ENCODE assay signal across 1 cellular context in genomic region chr6:105211831-105212230, GRCh38.
TF ChIP-seq lines count a peak whose summit lies in the region.

No MANE protein-coding gene starts in this region.

TF ChIP-seq in IMR-90, 13 proteins besides CTCF, POLR2A, EP300 and RAD21:
- no peak for TF ChIP-seq NFE2L2 (IDR thresholded peaks at IDR 0.05; ENCODE audit: low read depth, low read length)
- no peak for TF ChIP-seq RCOR1 (IDR thresholded peaks at IDR 0.05; ENCODE audit: insufficient replicate concordance, low read length)
- TF ChIP-seq CHD1 (IDR thresholded peaks at IDR 0.05; ENCODE audit: low read depth, low read length), result no peak
- TF ChIP-seq CEBPB (IDR thresholded peaks at IDR 0.05; ENCODE audit: low read depth, low read length), result no peak
- no peak for TF ChIP-seq MAZ (IDR thresholded peaks at IDR 0.05; ENCODE audit: borderline replicate concordance, low read depth, low read length)
- TF ChIP-seq MAFK (IDR thresholded peaks at IDR 0.05; ENCODE audit: low read depth, low read length), result no peak
- no peak for TF ChIP-seq SMC3 (IDR thresholded peaks at IDR 0.05; ENCODE audit: low read depth, low read length)
- TF ChIP-seq FOS (IDR thresholded peaks at IDR 0.05; ENCODE audit: low read depth, low read length), result no peak
- TF ChIP-seq BHLHE40 (IDR thresholded peaks at IDR 0.05; ENCODE audit: low read depth, low read length), result no peak
- no peak for TF ChIP-seq RFX5 (IDR thresholded peaks at IDR 0.05; ENCODE audit: low read depth, low read length)
- TF ChIP-seq MXI1 (IDR thresholded peaks at IDR 0.05; ENCODE audit: borderline replicate concordance, low read depth, low read length), result no peak
